8 cellular contexts compared by ENCODE assay signal in the genomic region with DNA sequence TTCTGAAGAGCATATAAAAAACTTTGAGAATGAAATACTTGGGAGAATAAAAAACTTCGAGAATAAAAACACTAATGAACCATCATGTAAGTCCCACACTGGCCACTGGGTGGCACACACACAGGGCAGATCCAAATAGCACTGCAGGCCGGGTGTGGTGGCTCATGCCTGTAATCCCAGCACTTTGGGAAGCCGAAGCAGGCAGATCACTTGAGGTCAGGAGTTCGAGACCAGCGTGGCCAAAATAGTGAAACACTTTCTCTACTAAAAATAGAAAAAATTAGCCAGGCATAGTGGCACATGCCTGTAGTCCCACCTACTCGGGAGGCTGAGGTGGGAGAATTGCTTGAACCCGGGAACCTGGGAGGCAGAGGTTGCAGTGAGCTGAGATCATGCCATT. TPM values are rescaled to one million over a fixed set of nuclear protein-coding genes. Genes with fewer than 3 reads are reported as not detected.
DNase-seq lines count a peak whose midpoint lies in the region; ATAC-seq and TF ChIP-seq lines count a peak whose summit lies in the region.
"Not testable (repeated sequence)": the region's sequence is repeated elsewhere in the genome, so short reads cannot be mapped to it uniquely, and the experiment has no call there.

No MANE protein-coding gene starts in this region.

- H3K27me3 ChIP-seq in naive thymus-derived CD4-positive, alpha-beta T cell (ENCODE audit: control insufficient read depth in 2 of 2, insufficient read depth in 2 of 2, low read length in 2 of 2), result not testable (repeated sequence)

- not testable (repeated sequence) for H3K27ac Mint-ChIP-seq in activated B cell treated with CpG ODN at 0.5 μM for 24 hours; glutamatergic neuron (ENCODE audit: unreplicated experiment); naive thymus-derived CD4-positive, alpha-beta T cell

- ATAC-seq in activated B cell treated with CpG ODN at 0.5 μM for 24 hours (ENCODE audit: low read depth), result peak; percentile 62
- peak; percentile 56 for ATAC-seq in naive thymus-derived CD4-positive, alpha-beta T cell

- DNase-seq in COLO668 (lab: John Stamatoyannopoulos, UW; ENCODE audit: unreplicated experiment), result peak; percentile 38
- not testable (repeated sequence) for DNase-seq in HFF-Myc (ENCODE audit: extremely low read depth, low read depth); activated B cell treated with CpG ODN at 0.5 μM for 24 hours
- peak; percentile 20 to 34 for DNase-seq in NOMO-1 (lab: John Stamatoyannopoulos, UW; ENCODE audit: unreplicated experiment in 2 of 2)
- peak; percentile 54 for DNase-seq in astrocyte of the hippocampus (ENCODE audit: low read depth, low spot score)
- DNase-seq in glutamatergic neuron, result peak; percentile 66
- DNase-seq in naive thymus-derived CD4-positive, alpha-beta T cell, result peak in 5 of 9 donors; percentile 4 to 33 (median 15)
- DNase-seq in stimulated activated CD8-positive, alpha-beta memory T cell treated with anti-CD3 and anti-CD28 coated beads, Interleukin-4, amount 100 ng/mL, for 24 hours (ENCODE audit: low read depth), result peak; percentile 8

- H3K36me3 Mint-ChIP-seq in activated B cell treated with CpG ODN at 0.5 μM for 24 hours (ENCODE audit: low read depth), result not testable (repeated sequence)
- H3K36me3 Mint-ChIP-seq in glutamatergic neuron (ENCODE audit: unreplicated experiment), result peaks cover 18% of the 10 kb centered on the region
- H3K36me3 Mint-ChIP-seq in naive thymus-derived CD4-positive, alpha-beta T cell, result peaks cover 5 to 11% (median 7%) of the 10 kb centered on the region in 5 donors

- H3K4me3 Mint-ChIP-seq in activated B cell treated with CpG ODN at 0.5 μM for 24 hours; glutamatergic neuron (ENCODE audit: unreplicated experiment); naive thymus-derived CD4-positive, alpha-beta T cell: not testable (repeated sequence)

- intact Hi-C loops in activated B cell treated with CpG ODN at 0.5 μM for 24 hours (cut with micrococcal nuclease), result loop anchor here (1.0 kb wide), 2 partner anchors 83 to 199 kb away; no protein-coding TSS in a partner anchor
- intact Hi-C loops in naive thymus-derived CD4-positive, alpha-beta T cell (cut with micrococcal nuclease), result loop anchor here (1.0 to 5.0 kb wide), 3 partner anchors 82 to 199 kb away; no protein-coding TSS in a partner anchor

- POLR2A ChIA-PET in activated B cell treated with CpG ODN at 0.5 μM for 24 hours (lab: Charles Lee); naive thymus-derived CD4-positive, alpha-beta T cell (lab: Charles Lee): not testable (repeated sequence)

- H3K27me3 Mint-ChIP-seq in activated B cell treated with CpG ODN at 0.5 μM for 24 hours; glutamatergic neuron (ENCODE audit: unreplicated experiment); naive thymus-derived CD4-positive, alpha-beta T cell: not testable (repeated sequence)

- H3K9me3 ChIP-seq in naive thymus-derived CD4-positive, alpha-beta T cell (ENCODE audit: control insufficient read depth in 2 of 3, low read length in 3 of 3), result not testable (repeated sequence)

- not testable (repeated sequence) for H3K36me3 ChIP-seq in naive thymus-derived CD4-positive, alpha-beta T cell (ENCODE audit: control insufficient read depth in 2 of 3, insufficient read depth in 3 of 3, low read length in 3 of 3)

- TF ChIP-seq CTCF in HFF-Myc (IDR thresholded peaks at IDR 0.05; ENCODE audit: low read depth, low read length, missing control alignments) (peak; percentile 65), glutamatergic neuron (IDR thresholded peaks at IDR 0.05; ENCODE audit: partially characterized antibody, unreplicated experiment) (peak; percentile 82)
- TF ChIP-seq CTCF in activated B cell treated with CpG ODN at 0.5 μM for 24 hours (IDR thresholded peaks at IDR 0.05), result not testable (repeated sequence)

- H3K9me3 Mint-ChIP-seq in activated B cell treated with CpG ODN at 0.5 μM for 24 hours, result peaks cover 16% of the 10 kb centered on the region
- H3K9me3 Mint-ChIP-seq in glutamatergic neuron (ENCODE audit: unreplicated experiment), result not testable (repeated sequence)
- peaks cover 4 to 30% (median 13%) of the 10 kb centered on the region in 11 donors for H3K9me3 Mint-ChIP-seq in naive thymus-derived CD4-positive, alpha-beta T cell

- not testable (repeated sequence) for H3K4me1 Mint-ChIP-seq in activated B cell treated with CpG ODN at 0.5 μM for 24 hours; glutamatergic neuron (ENCODE audit: low read depth, unreplicated experiment); naive thymus-derived CD4-positive, alpha-beta T cell

- H3K4me3 ChIP-seq in HFF-Myc (replicated peaks; ENCODE audit: low read depth, low read length); naive thymus-derived CD4-positive, alpha-beta T cell (ENCODE audit: low read length): not testable (repeated sequence)

- H3K27ac ChIP-seq in naive thymus-derived CD4-positive, alpha-beta T cell (ENCODE audit: low read depth, low read length), result not testable (repeated sequence)

- H3K4me1 ChIP-seq in naive thymus-derived CD4-positive, alpha-beta T cell (ENCODE audit: control insufficient read depth in 2 of 2, insufficient read depth in 2 of 2, low read length in 2 of 2), result not testable (repeated sequence)

- CTCF ChIA-PET in activated B cell treated with CpG ODN at 0.5 μM for 24 hours (lab: Charles Lee), result interaction anchor here (0.9 to 1.5 kb wide), 2 partner anchors 72 to 190 kb away, joined by 3 read pairs; no protein-coding TSS in a partner anchor
- CTCF ChIA-PET in naive thymus-derived CD4-positive, alpha-beta T cell (lab: Charles Lee), result interaction anchor here (0.7 kb wide), 1 partner anchor 249 kb away, joined by 3 read pairs; no protein-coding TSS in a partner anchor

RNA-seq across cellular contexts. Expression of a gene that starts 28.5 kb away (rescaled TPM):
- 0.12 and 0.20 TPM in 2 replicates for total RNA-seq in activated B cell treated with CpG ODN at 0.5 μM for 24 hours
- 6.8 TPM for total RNA-seq in glutamatergic neuron (ENCODE audit: unreplicated experiment)
- under 1 TPM; 0.19 to 0.30 (median 0.20) TPM for total RNA-seq in naive thymus-derived CD4-positive, alpha-beta T cell
- under 1 TPM in 1 of 2 donors, not detected in 1; 0.02 TPM for polyA plus RNA-seq in naive thymus-derived CD4-positive, alpha-beta T cell

RNA-seq across cellular contexts. Expression of a gene that starts 38.8 kb away (rescaled TPM):
- total RNA-seq in activated B cell treated with CpG ODN at 0.5 μM for 24 hours (not detected in 2 replicates), glutamatergic neuron (ENCODE audit: unreplicated experiment) (0.25 TPM)
- not detected for total RNA-seq in naive thymus-derived CD4-positive, alpha-beta T cell
- polyA plus RNA-seq in naive thymus-derived CD4-positive, alpha-beta T cell, result not detected
